In the genomic region with DNA sequence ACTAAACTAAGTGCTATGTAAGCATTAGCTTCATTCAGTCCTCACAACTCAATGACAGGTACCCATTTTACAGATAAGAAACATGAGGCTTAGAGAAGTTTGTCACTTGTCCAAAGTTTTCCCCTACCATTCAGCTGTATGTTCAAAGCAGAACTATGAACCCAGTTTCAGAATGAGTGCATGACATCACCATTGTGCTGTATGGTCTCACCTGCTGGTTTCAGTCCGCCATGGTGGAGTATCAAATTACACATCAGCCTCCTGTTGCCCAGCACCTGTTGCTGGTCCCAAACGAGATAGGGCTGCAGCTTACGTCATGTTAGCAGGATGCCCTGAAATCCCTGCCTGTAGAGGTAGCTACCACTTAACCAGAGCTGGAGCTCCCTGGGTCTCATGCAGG, we compare ENCODE assay signal across 10 cellular contexts.
DNase-seq lines count a peak whose midpoint lies in the region; ATAC-seq and TF ChIP-seq lines count a peak whose summit lies in the region.
"Had no signal": no experiment of that assay in that cellular context is flagged by ENCODE, and none has a peak within 500 bp of the region (broad histone marks: within the 10 kb centered on the region; RNA-seq: fewer than 3 reads in every experiment).

No MANE protein-coding gene starts in this region.

- no peaks in the 10 kb centered on the region for H3K27me3 ChIP-seq in BE2C

- H3K9me3 Mint-ChIP-seq in WTC11 = no peaks in the 10 kb centered on the region
- H3K9me3 Mint-ChIP-seq: dendritic cell treated with granulocyte-macrophage colony-stimulating factor and Interleukin-4, amounts not matched to agents 40 ng/mL and 50 ng/mL, for 4 days had no signal

- TF ChIP-seq CTCF in WTC11 (IDR thresholded peaks at IDR 0.05) (no peak), BE2C (IDR thresholded peaks at IDR 0.05; ENCODE audit: low read depth, low read length) (no peak)

- POLR2A ChIA-PET in WTC11 (lab: Charles Lee) = no interaction called here

- H3K27me3 Mint-ChIP-seq in WTC11 (ENCODE audit: low read depth) = no peaks in the 10 kb centered on the region

- H3K36me3 ChIP-seq in BE2C = no peaks in the 10 kb centered on the region

- H3K4me3 Mint-ChIP-seq in WTC11 = no peak overlapping the region
- H3K4me3 Mint-ChIP-seq: dendritic cell treated with granulocyte-macrophage colony-stimulating factor and Interleukin-4, amounts not matched to agents 40 ng/mL and 50 ng/mL, for 4 days had no signal

- DNase-seq in WTC11 (ENCODE audit: low spot score) (peak; percentile 36), BE2C (no peak), CD1c-positive myeloid dendritic cell (ENCODE audit: extremely low spot score) (no peak), pons (ENCODE audit: low spot score) (no peak)
- DNase-seq in stimulated activated CD4-positive, alpha-beta T cell treated with anti-CD3 and anti-CD28 coated beads, Interleukin-1b, Interleukin-23, amount 100 ng/mL, for 48 hours = no peak
- DNase-seq: activated T-cell treated with anti-CD3 and anti-CD28 coated beads for 4 hours had no signal

- H3K4me3 ChIP-seq in BE2C (ENCODE audit: low read depth, low read length) = no peak overlapping the region

- H3K4me1 Mint-ChIP-seq in WTC11 = peaks cover 8% of the 10 kb centered on the region

- H3K27ac Mint-ChIP-seq in WTC11 = no peak overlapping the region
- H3K27ac Mint-ChIP-seq: dendritic cell treated with granulocyte-macrophage colony-stimulating factor and Interleukin-4, amounts not matched to agents 40 ng/mL and 50 ng/mL, for 4 days had no signal

- no peaks in the 10 kb centered on the region for H3K4me1 ChIP-seq in BE2C

- ATAC-seq in GM18520 (IDR thresholded peaks at IDR 0.05; ENCODE audit: unreplicated experiment) (peak; percentile 96), GM21717 (IDR thresholded peaks at IDR 0.05; ENCODE audit: unreplicated experiment) (peak; percentile 99), HG03460 (IDR thresholded peaks at IDR 0.05; ENCODE audit: unreplicated experiment) (peak; percentile 79), WTC11 (peak; percentile 79)

- H3K9me3 ChIP-seq in BE2C = no peaks in the 10 kb centered on the region

- no peaks in the 10 kb centered on the region for H3K36me3 Mint-ChIP-seq in WTC11

- CTCF ChIA-PET in WTC11 (lab: Charles Lee) = interaction anchor here (0.6 to 2.7 kb wide), 10 partner anchors 10 to 179 kb away, joined by 3 to 13 read pairs (median 4); no protein-coding TSS in a partner anchor

TF ChIP-seq in WTC11, 78 proteins besides CTCF, POLR2A, EP300 and RAD21:
- TF ChIP-seq, protein P1, sequence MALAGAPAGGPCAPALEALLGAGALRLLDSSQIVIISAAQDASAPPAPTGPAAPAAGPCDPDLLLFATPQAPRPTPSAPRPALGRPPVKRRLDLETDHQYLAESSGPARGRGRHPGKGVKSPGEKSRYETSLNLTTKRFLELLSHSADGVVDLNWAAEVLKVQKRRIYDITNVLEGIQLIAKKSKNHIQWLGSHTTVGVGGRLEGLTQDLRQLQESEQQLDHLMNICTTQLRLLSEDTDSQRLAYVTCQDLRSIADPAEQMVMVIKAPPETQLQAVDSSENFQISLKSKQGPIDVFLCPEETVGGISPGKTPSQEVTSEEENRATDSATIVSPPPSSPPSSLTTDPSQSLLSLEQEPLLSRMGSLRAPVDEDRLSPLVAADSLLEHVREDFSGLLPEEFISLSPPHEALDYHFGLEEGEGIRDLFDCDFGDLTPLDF (CRISPR knock-in tag; IDR thresholded peaks at IDR 0.05) = no peak
- TF ChIP-seq ZBTB21 (CRISPR knock-in tag; IDR thresholded peaks at IDR 0.05; ENCODE audit: borderline replicate concordance) (peak; percentile 59; the same call in 1 of the 2 replicates), ZNF671 (CRISPR knock-in tag; IDR thresholded peaks at IDR 0.05) (no peak), ZNF423 (CRISPR knock-in tag; IDR thresholded peaks at IDR 0.05) (no peak)
